ENCODE assay signal across 8 cellular contexts in genomic region chr4:98657531-98658286, GRCh38. TPM values are rescaled to one million over a fixed set of nuclear protein-coding genes. Genes with fewer than 3 reads are reported as not detected.
DNase-seq lines count a peak whose midpoint lies in the region; ATAC-seq lines count a peak whose summit lies in the region.

No MANE protein-coding gene starts in this region.

- peak overlapping the region; percentile 51 for H3K4me3 ChIP-seq in HAP-1

- H3K9me3 ChIP-seq in HAP-1, result no peaks in the 10 kb centered on the region

- peak; percentile 13 to 31 for ATAC-seq in activated CD4-positive, CD25-positive, alpha-beta regulatory T cell treated with anti-CD3 and anti-CD28 coated beads, Interleukin-2, amount 50 U/mL, for 24 hours

- DNase-seq in Daoy (ENCODE audit: low read depth) (peak; percentile 79), HAP-1 (ENCODE audit: low spot score in 2 of 2) (peak; percentile 45 to 68), NCI-H1417 (lab: John Stamatoyannopoulos, UW) (peak; percentile 20 to 91 (median 84)), ecto neural progenitor cell (ENCODE audit: low spot score) (peak; percentile 72), lung microvascular endothelial cell (ENCODE audit: low read depth in 2 of 2) (peak; percentile 77 to 83), NCI-H2107 treated with DMSO at 0.1 percent for 48 hours (lab: John Stamatoyannopoulos, UW; ENCODE audit: unreplicated experiment) (no peak)
- peak; percentile 62 for DNase-seq in stimulated activated CD8-positive, alpha-beta memory T cell treated with anti-CD3 and anti-CD28 coated beads, Interleukin-4, amount 100 ng/mL, for 48 hours

- H3K27me3 ChIP-seq in HAP-1 (ENCODE audit: low read depth), result peaks cover 28% of the 10 kb centered on the region

- peaks cover 5% of the 10 kb centered on the region for H3K4me1 ChIP-seq in HAP-1

- in situ Hi-C loops in HAP-1 (cut with MboI; ENCODE audit: low sequenced_read_pairs), result no loop called here

- H3K36me3 ChIP-seq in HAP-1 (replicated peaks), result no peaks in the 10 kb centered on the region

RNA-seq across cellular contexts. Expression of gene TSPAN5, which starts 0.7 kb away (rescaled TPM):
- total RNA-seq in Daoy (2014; rRNA removed; shearing (Covaris generic)), result 13.4 and 13.6 TPM in 2 replicates
- 74.3 and 83.9 TPM in 2 replicates for total RNA-seq in lung microvascular endothelial cell
